ENCODE assay signal across 9 cellular contexts in genomic region chr9:100700689-100701318, GRCh38.
DNase-seq lines count a peak whose midpoint lies in the region; ATAC-seq and TF ChIP-seq lines count a peak whose summit lies in the region.
"Had no signal": no experiment of that assay in that cellular context is flagged by ENCODE, and none has a peak within 500 bp of the region (broad histone marks: within the 10 kb centered on the region; RNA-seq: fewer than 3 reads in every experiment).

No MANE protein-coding gene starts in this region.

- H3K27me3 ChIP-seq in uterus, result no peaks in the 10 kb centered on the region

- H3K27ac Mint-ChIP-seq in mesothelial cell of epicardium, result no peak overlapping the region
- H3K27ac Mint-ChIP-seq: activated naive CD8-positive, alpha-beta T cell treated with anti-CD3 and anti-CD28 coated beads, Interleukin-2, amount 10 ng/mL, durations not matched to agents 7 days and 5 days had no signal

- ATAC-seq in HG02571 (IDR thresholded peaks at IDR 0.05; ENCODE audit: unreplicated experiment), result no peak

- in situ Hi-C loops in astrocyte of the cerebellum (cut with HindIII; ENCODE audit: low sequenced_read_pairs), result no loop called here

- no peak overlapping the region for H3K4me3 ChIP-seq in astrocyte of the cerebellum (ENCODE audit: low read depth, low read length)
- no peak overlapping the region for H3K4me3 ChIP-seq in uterus

- peaks cover under 1% of the 10 kb centered on the region for H3K9me3 Mint-ChIP-seq in mesothelial cell of epicardium
- H3K9me3 Mint-ChIP-seq: activated naive CD8-positive, alpha-beta T cell treated with anti-CD3 and anti-CD28 coated beads, Interleukin-2, amount 10 ng/mL, durations not matched to agents 7 days and 5 days had no signal

- peaks cover 14% of the 10 kb centered on the region for H3K27me3 Mint-ChIP-seq in mesothelial cell of epicardium (ENCODE audit: low read depth)

- no peak for TF ChIP-seq POLR2A in uterus (IDR thresholded peaks at IDR 0.05)

- intact Hi-C loops in uterus (cut with DNase I; ENCODE audit: low total_unique reads), result no loop called here

- TF ChIP-seq CTCF in astrocyte of the cerebellum (IDR thresholded peaks at IDR 0.05; ENCODE audit: low read depth, low read length, missing control alignments) (peak; percentile 37), mesothelial cell of epicardium (IDR thresholded peaks at IDR 0.05; ENCODE audit: unreplicated experiment) (peak; percentile 45), uterus (IDR thresholded peaks at IDR 0.05) (no peak)

- no peaks in the 10 kb centered on the region for H3K9me3 ChIP-seq in uterus

- H3K4me3 Mint-ChIP-seq in mesothelial cell of epicardium, result no peak overlapping the region
- H3K4me3 Mint-ChIP-seq: activated naive CD8-positive, alpha-beta T cell treated with anti-CD3 and anti-CD28 coated beads, Interleukin-2, amount 10 ng/mL, durations not matched to agents 7 days and 5 days had no signal

- no peaks in the 10 kb centered on the region for H3K36me3 ChIP-seq in uterus

- no peaks in the 10 kb centered on the region for H3K36me3 Mint-ChIP-seq in mesothelial cell of epicardium
- H3K36me3 Mint-ChIP-seq: activated naive CD8-positive, alpha-beta T cell treated with anti-CD3 and anti-CD28 coated beads, Interleukin-2, amount 10 ng/mL, durations not matched to agents 7 days and 5 days had no signal

- DNase-seq in stimulated activated CD4-positive, alpha-beta T cell treated with anti-CD3 and anti-CD28 coated beads, Interleukin-15, amount 100 ng/mL, for 24 hours, result peak; percentile 6
- no peak for DNase-seq in stimulated activated CD4-positive, alpha-beta T cell treated with anti-CD3 and anti-CD28 coated beads, Interleukin-4, amount 100 ng/mL, for 4 hours
- DNase-seq in NCI-H146 (lab: John Stamatoyannopoulos, UW) (peak; percentile 52), astrocyte of the cerebellum (ENCODE audit: low read depth) (no peak), mesothelial cell of epicardium (ENCODE audit: low spot score in 2 of 2, unreplicated experiment in 2 of 2) (no peak), uterus (no peak)
- DNase-seq in effector CD4-positive, alpha-beta T cell, result no peak
- DNase-seq: activated naive CD8-positive, alpha-beta T cell treated with anti-CD3 and anti-CD28 coated beads, Interleukin-2, amount 10 ng/mL, durations not matched to agents 7 days and 5 days had no signal

- no peaks in the 10 kb centered on the region for H3K4me1 ChIP-seq in uterus

- peaks cover 13% of the 10 kb centered on the region for H3K4me1 Mint-ChIP-seq in mesothelial cell of epicardium
- H3K4me1 Mint-ChIP-seq: activated naive CD8-positive, alpha-beta T cell treated with anti-CD3 and anti-CD28 coated beads, Interleukin-2, amount 10 ng/mL, durations not matched to agents 7 days and 5 days had no signal

- H3K27ac ChIP-seq in uterus, result no peak overlapping the region

Comparison
In these comparisons a context has a peak if more than half of its experiments do, and no peak if none do; other contexts are left out.
1. DNase-seq: peak in stimulated activated CD4-positive, alpha-beta T cell treated with anti-CD3 and anti-CD28 coated beads, Interleukin-15, amount 100 ng/mL, for 24 hours (single experiment) and NCI-H146 (single experiment); none in stimulated activated CD4-positive, alpha-beta T cell treated with anti-CD3 and anti-CD28 coated beads, Interleukin-4, amount 100 ng/mL, for 4 hours (0 of 2), astrocyte of the cerebellum (single experiment), mesothelial cell of epicardium (0 of 2), effector CD4-positive, alpha-beta T cell (single experiment) and uterus (0 of 2).
2. CTCF ChIP-seq: peak in astrocyte of the cerebellum (single experiment) and mesothelial cell of epicardium (single experiment); none in uterus (0 of 4).